In genomic region chr13:19155321-19155861, GRCh38 we compare ENCODE assay signal across 36 cellular contexts. TPM values are rescaled to one million over a fixed set of nuclear protein-coding genes. Genes with fewer than 3 reads are reported as not detected.
DNase-seq lines count a peak whose midpoint lies in the region; ATAC-seq, FAIRE-seq and TF ChIP-seq lines count a peak whose summit lies in the region.
"Had no signal": no experiment of that assay in that cellular context is flagged by ENCODE, and none has a peak within 500 bp of the region (broad histone marks: within the 10 kb centered on the region; RNA-seq: fewer than 3 reads in every experiment).

No MANE protein-coding gene starts in this region.

- H3F3A ChIP-seq in MM.1S (ENCODE audit: insufficient read depth, low read length): no peaks in the 10 kb centered on the region

- H3K9me3 ChIP-seq in MM.1S (replicated peaks; ENCODE audit: insufficient read depth, low read length) (no peaks in the 10 kb centered on the region), upper lobe of right lung (no peaks in the 10 kb centered on the region), tibial nerve (peaks cover 0 to 5% (median 0%) of the 10 kb centered on the region in 4 donors)
- H3K9me3 ChIP-seq: ovary had no signal

- H3K4me2 ChIP-seq in MM.1S (ENCODE audit: low read depth, low read length): no peak overlapping the region

- H2AFZ ChIP-seq in MM.1S (ENCODE audit: low read length): no peak overlapping the region

- H3K4me1 ChIP-seq in MM.1S (ENCODE audit: low read length): no peaks in the 10 kb centered on the region
- no peaks in the 10 kb centered on the region for H3K4me1 ChIP-seq in upper lobe of right lung
- no peaks in the 10 kb centered on the region for H3K4me1 ChIP-seq in tibial nerve

- no peaks in the 10 kb centered on the region for H3K79me2 ChIP-seq in MM.1S (ENCODE audit: low read length)

- DNase-seq in cardiac septum (ENCODE audit: low spot score): peak; percentile 57
- no peak for DNase-seq in Right ventricle myocardium superior
- DNase-seq in MM.1S: peak; percentile 10
- DNase-seq in coronary artery (ENCODE audit: low spot score): peak; percentile 36
- DNase-seq in upper lobe of right lung: peak; percentile 64
- no peak for DNase-seq in tibial nerve (ENCODE audit: low spot score in 2 of 2)
- no peak for DNase-seq in RCC 7860 (ENCODE audit: low spot score)
- no peak for DNase-seq in iPS-NIHi11 (ENCODE audit: low spot score)
- DNase-seq: activated CD4-positive, alpha-beta T cell treated with anti-CD3 and anti-CD28 coated beads, Interleukin-2, amount 10 ng/mL, durations not matched to agents 7 days and 5 days; activated gamma-delta T cell; activated naive CD8-positive, alpha-beta T cell treated with anti-CD3 and anti-CD28 coated beads for 36 hours; activated T-cell treated with anti-CD3 and anti-CD28 coated beads, Interleukin-2, amount 50 U/mL, for 24 hours; aorta; CD4-positive, CD25-positive, alpha-beta regulatory T cell; effector CD8-positive, alpha-beta T cell; H9; hippocampal formation; left colon; mammary epithelial cell; NCI-H1092; NCI-H1694 treated with DMSO at 0.1 percent for 48 hours; NCI-H2171; NCI-H510A treated with DMSO at 0.1 percent for 48 hours; ovary; SHP77 treated with DMSO at 0.1 percent for 48 hours; stimulated activated naive B cell treated with anti-CD40 and anti-IgM and Interleukin-4, amounts not matched to agents 10 μg/mL and 1 μg/mL and 100 μg/mL, for 72 hours; T1000 had no signal

- H4K20me1 ChIP-seq in MM.1S (ENCODE audit: insufficient read depth, low read length): no peaks in the 10 kb centered on the region

- no peak for TF ChIP-seq POLR2A in tibial nerve (IDR thresholded peaks at IDR 0.05)

- H3K36me3 ChIP-seq in MM.1S (replicated peaks; ENCODE audit: insufficient read depth, low read length) (no peaks in the 10 kb centered on the region), upper lobe of right lung (no peaks in the 10 kb centered on the region), tibial nerve (no peaks in the 10 kb centered on the region)
- H3K36me3 ChIP-seq: ovary had no signal

- intact Hi-C loops in cardiac septum (cut with DNase I): no loop called here
- intact Hi-C loops in Right ventricle myocardium superior (cut with DNase I): no loop called here
- intact Hi-C loops in upper lobe of right lung (cut with DNase I): no loop called here

- H3K4me3 ChIP-seq in MM.1S (ENCODE audit: low read length) (no peak overlapping the region), coronary artery (no peak overlapping the region), upper lobe of right lung (no peak overlapping the region), tibial nerve (no peak overlapping the region)
- H3K4me3 ChIP-seq: ovary had no signal

- TF ChIP-seq EP300 in tibial nerve (IDR thresholded peaks at IDR 0.05): no peak

- no peaks in the 10 kb centered on the region for H3K27me3 ChIP-seq in MM.1S (replicated peaks; ENCODE audit: insufficient read depth, low read length)
- no peaks in the 10 kb centered on the region for H3K27me3 ChIP-seq in upper lobe of right lung
- no peaks in the 10 kb centered on the region for H3K27me3 ChIP-seq in tibial nerve
- H3K27me3 ChIP-seq: ovary had no signal

- no peak for TF ChIP-seq CTCF in MM.1S (IDR thresholded peaks at IDR 0.05; ENCODE audit: low read length)
- TF ChIP-seq CTCF in coronary artery (IDR thresholded peaks at IDR 0.05): no peak
- no peak for TF ChIP-seq CTCF in upper lobe of right lung (IDR thresholded peaks at IDR 0.05)
- no peak for TF ChIP-seq CTCF in tibial nerve (IDR thresholded peaks at IDR 0.05)

- no peak for FAIRE-seq in RCC 7860 (lab: Jason Lieb, UNC)
- FAIRE-seq: A204.1, bronchial epithelial cell, urothelium cell line had no signal

- no peak overlapping the region for H3K27ac ChIP-seq in MM.1S (ENCODE audit: low read length)
- H3K27ac ChIP-seq in coronary artery: no peak overlapping the region
- no peak overlapping the region for H3K27ac ChIP-seq in upper lobe of right lung
- no peak overlapping the region for H3K27ac ChIP-seq in tibial nerve
- H3K27ac ChIP-seq: ovary had no signal

- H3K9me2 ChIP-seq in MM.1S (replicated peaks; ENCODE audit: insufficient read depth, low read length): no peaks in the 10 kb centered on the region

- WGBS in tibial nerve, 2 donors: 40 to 54% methylated on average over 1 to 3 of the region's 6 CpGs

- ATAC-seq in Right ventricle myocardium superior (ENCODE audit: poor library complexity) (no peak), upper lobe of right lung (no peak)
- ATAC-seq: left colon, Panc1, WTC11 had no signal

- no peak overlapping the region for H3K9ac ChIP-seq in MM.1S (ENCODE audit: low read length)

RNA-seq across cellular contexts. Expression of gene TUBA3C, which starts 26.2 kb away (rescaled TPM):
- total RNA-seq in cardiac septum (not detected), Right ventricle myocardium superior (0.27 TPM), upper lobe of right lung (not detected), tibial nerve (not detected)
- total RNA-seq: activated CD4-positive, alpha-beta T cell treated with anti-CD3 and anti-CD28 coated beads, Interleukin-2, amount 10 ng/mL, durations not matched to agents 7 days and 5 days; activated naive CD8-positive, alpha-beta T cell treated with anti-CD3 and anti-CD28 coated beads for 36 hours; aorta; bronchial epithelial cell; CD4-positive, CD25-positive, alpha-beta regulatory T cell; H9; left colon; mammary epithelial cell; mucosa of gallbladder; natural killer cell treated with Interleukin-12 subunit alpha and Interleukin-12 subunit beta and Interleukin-15 and Interleukin-18, amount 100 ng/mL, for 72 hours; ovary; renal cortical epithelial cell; temporal lobe; WTC11 had no signal

Comparison
In these comparisons a context has a peak if more than half of its experiments do, and no peak if none do; other contexts are left out.
1. DNase-seq: peak in cardiac septum (single experiment), MM.1S (single experiment), coronary artery (single experiment) and upper lobe of right lung (single experiment); none in Right ventricle myocardium superior (single experiment), tibial nerve (0 of 2), RCC 7860 (single experiment) and iPS-NIHi11 (single experiment).